Comparison of ENCODE assay signal across 22 cellular contexts in genomic region chr20:47883186-47883585, GRCh38.
"Had no signal": no experiment of that assay in that cellular context is flagged by ENCODE, and none has a peak within 500 bp of the region (broad histone marks: within the 10 kb centered on the region; RNA-seq: fewer than 3 reads in every experiment).

No MANE protein-coding gene starts in this region.

- ATAC-seq: effector memory CD8-positive, alpha-beta T cell; esophagus mucosa; gastrocnemius medialis; left cardiac atrium; left lung; left ventricle myocardium superior; lower lobe of right lung had no signal

- H3K9me3 Mint-ChIP-seq: dendritic cell treated with granulocyte-macrophage colony-stimulating factor and Interleukin-4, amounts not matched to agents 40 ng/mL and 50 ng/mL, for 4 days; effector memory CD8-positive, alpha-beta T cell; endodermal cell had no signal

- H3K27ac Mint-ChIP-seq: dendritic cell treated with granulocyte-macrophage colony-stimulating factor and Interleukin-4, amounts not matched to agents 40 ng/mL and 50 ng/mL, for 4 days; effector memory CD8-positive, alpha-beta T cell; endodermal cell had no signal

- H3K4me3 Mint-ChIP-seq: dendritic cell treated with granulocyte-macrophage colony-stimulating factor and Interleukin-4, amounts not matched to agents 40 ng/mL and 50 ng/mL, for 4 days; effector memory CD8-positive, alpha-beta T cell; endodermal cell had no signal

- DNase-seq: colonic mucosa; cortex of kidney; effector CD8-positive, alpha-beta T cell; effector memory CD8-positive, alpha-beta T cell; endodermal cell; erythroblast; esophagus squamous epithelium; foreskin fibroblast; foreskin melanocyte; gastrocnemius medialis; glutamatergic neuron; head of caudate nucleus; heart right ventricle; hippocampal formation; left cardiac atrium; left lung; left ventricle myocardium superior; lower lobe of right lung; mesenchymal stem cell; midbrain had no signal
